Comparison of ENCODE assay signal across 12 cellular contexts in the genomic region with DNA sequence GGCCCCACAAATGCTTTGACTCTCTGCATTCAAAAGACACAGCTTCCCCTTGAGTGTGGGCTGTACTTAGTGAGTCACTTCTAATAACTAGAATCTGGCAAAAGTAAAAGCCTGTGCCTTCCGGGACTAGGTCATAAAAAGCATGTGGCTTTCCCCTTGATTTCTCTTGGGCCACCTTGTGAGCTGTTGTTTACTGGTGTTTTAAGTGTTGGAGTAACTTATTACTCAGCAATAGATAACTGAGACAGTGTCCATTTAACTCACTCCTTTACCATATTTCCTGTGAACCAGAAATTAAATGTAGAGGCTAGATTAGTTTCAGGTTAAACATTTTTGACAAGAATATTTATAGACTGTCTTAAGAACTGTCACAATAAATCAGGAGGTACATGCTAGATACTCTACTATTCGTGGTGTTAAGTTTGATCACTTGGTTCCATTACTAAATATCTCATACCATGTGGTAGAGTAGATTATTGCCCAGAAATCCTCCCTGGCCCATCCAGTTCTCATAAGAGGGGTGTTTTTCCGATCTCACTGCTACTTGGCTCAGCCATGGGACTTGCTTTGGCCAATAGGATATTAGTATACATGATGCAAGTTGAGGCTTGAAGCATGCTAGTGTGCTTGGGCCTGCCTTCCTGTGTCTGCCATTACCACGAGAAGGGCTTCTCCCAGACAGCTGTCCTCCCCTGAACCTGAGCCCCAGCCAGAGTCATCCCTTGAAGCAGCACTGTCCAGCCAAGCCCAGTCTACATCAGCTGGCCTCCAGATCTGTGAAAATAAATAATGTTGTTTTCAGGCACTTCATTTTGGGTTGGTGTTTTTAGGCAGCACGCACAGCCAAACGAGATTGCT. TPM values are rescaled to one million over a fixed set of nuclear protein-coding genes. Genes with fewer than 3 reads are reported as not detected.
DNase-seq lines count a peak whose midpoint lies in the region; ATAC-seq, FAIRE-seq and TF ChIP-seq lines count a peak whose summit lies in the region.
"Had no signal": no experiment of that assay in that cellular context is flagged by ENCODE, and none has a peak within 500 bp of the region (broad histone marks: within the 10 kb centered on the region; RNA-seq: fewer than 3 reads in every experiment).

No MANE protein-coding gene starts in this region.

- H4K20me1 ChIP-seq in HepG2 (ENCODE audit: insufficient read depth, low read length) = no peaks in the 10 kb centered on the region

- H3K9me3 ChIP-seq in HepG2 (ENCODE audit: low read length) = no peaks in the 10 kb centered on the region
- H3K9me3 ChIP-seq in right lobe of liver = no peaks in the 10 kb centered on the region
- peaks cover 12% of the 10 kb centered on the region for H3K9me3 ChIP-seq in MG63
- no peaks in the 10 kb centered on the region for H3K9me3 ChIP-seq in SJCRH30 (replicated peaks)
- H3K9me3 ChIP-seq: heart left ventricle, SJSA1 had no signal

- BruUV-seq in HepG2 (replicated peaks; lab: Mats Ljungman, UMichigan) = no TSS peak

- in situ Hi-C loops in HepG2 (cut with HindIII; ENCODE audit: extremely low pct_ligation_motif_present, low pct_unique_long_range_greater_than_20kb) = no loop called here

- H3K4me1 ChIP-seq in HepG2 (ENCODE audit: insufficient read depth, low read length) (no peaks in the 10 kb centered on the region), right lobe of liver (no peaks in the 10 kb centered on the region), SJCRH30 (no peaks in the 10 kb centered on the region)
- H3K4me1 ChIP-seq: heart left ventricle, neural progenitor cell, SJSA1 had no signal

- TF ChIP-seq POLR2A in HepG2 (IDR thresholded peaks at IDR 0.05; ENCODE audit: insufficient read depth in 1 of 2, low read depth in 2 of 2, low read length in 2 of 2) (no peak), right lobe of liver (IDR thresholded peaks at IDR 0.05) (no peak)

- no peaks in the 10 kb centered on the region for H3K79me2 ChIP-seq in HepG2 (ENCODE audit: insufficient read depth, low read length)

- ATAC-seq in HepG2 (no peak; the same call in 2 of the 3 replicates), right lobe of liver (no peak), HG03095 (IDR thresholded peaks at IDR 0.05; ENCODE audit: unreplicated experiment) (peak; percentile 82), HG02798 (IDR thresholded peaks at IDR 0.05; ENCODE audit: poor library complexity, unreplicated experiment) (no peak)
- ATAC-seq: heart left ventricle had no signal

- no peak for FAIRE-seq in HepG2 (lab: Jason Lieb, UNC)

- TF ChIP-seq RAD21 in HepG2 (CRISPR knock-in tag; IDR thresholded peaks at IDR 0.05) = no peak

- POLR2A ChIA-PET in HepG2 (lab: Yijun Ruan, JAX) = interaction anchor here (3.0 kb wide), 1 partner anchor 35 kb away, joined by 10 read pairs; the partner anchor contains the start of gene MARCHF6

- DNase-seq in HepG2 (ENCODE audit: low spot score) = no peak
- no peak for DNase-seq in right lobe of liver
- DNase-seq in SW480 (ENCODE audit: low spot score) = peak; percentile 24
- no peak for DNase-seq in MG63
- no peak for DNase-seq in SJCRH30
- no peak for DNase-seq in GM20000 (ENCODE audit: low spot score)
- DNase-seq: heart left ventricle, NCI-H146 had no signal

- H3K27ac ChIP-seq in HepG2 (ENCODE audit: extremely low read length, insufficient read depth, low read length) (no peak overlapping the region), right lobe of liver (no peak overlapping the region), SJCRH30 (no peak overlapping the region)
- H3K27ac ChIP-seq: heart left ventricle, neural progenitor cell, SJSA1 had no signal

- H3K4me3 ChIP-seq in HepG2 (replicated peaks in 1 of 3; ENCODE audit: insufficient read depth in 1 of 3, low read depth in 2 of 3, low read length in 3 of 3) = no peak overlapping the region
- H3K4me3 ChIP-seq in right lobe of liver = no peak overlapping the region
- no peak overlapping the region for H3K4me3 ChIP-seq in MG63
- H3K4me3 ChIP-seq in SJCRH30 = no peak overlapping the region
- H3K4me3 ChIP-seq: heart left ventricle, neural progenitor cell, SJSA1 had no signal

- no peak for TF ChIP-seq CTCF in HepG2 (CRISPR knock-in tag; IDR thresholded peaks at IDR 0.05)
- TF ChIP-seq CTCF in right lobe of liver (IDR thresholded peaks at IDR 0.05) = no peak
- TF ChIP-seq CTCF in GM20000 (IDR thresholded peaks at IDR 0.05; ENCODE audit: extremely low read depth, missing control alignments) = no peak

- 34% methylated on average over 6 of the region's 6 CpGs for WGBS in HepG2 (ENCODE audit: low lambda C conversion rate)
- 79% methylated on average over 2 of the region's 6 CpGs for WGBS in right lobe of liver (ENCODE audit: insufficient coverage, low coverage, low lambda C conversion rate, missing lambda C conversion rate)

- intact Hi-C loops in HepG2 (cut with micrococcal nuclease; ENCODE audit: unreplicated experiment) = no loop called here
- intact Hi-C loops in right lobe of liver (cut with DNase I) = no loop called here

- CTCF ChIA-PET in HepG2 (lab: Yijun Ruan, JAX; ENCODE audit: low intra/inter-chr PET ratio, low total read pairs) = no interaction called here

- H3K4me2 ChIP-seq in HepG2 (ENCODE audit: low read depth, low read length) = no peak overlapping the region
- H3K4me2 ChIP-seq: neural progenitor cell had no signal

- H2AFZ ChIP-seq in HepG2 (ENCODE audit: low read length) = no peak overlapping the region
- H2AFZ ChIP-seq: neural progenitor cell had no signal

- peaks cover 0 to 2% of the 10 kb centered on the region in 2 experiments; a peak in 1 of 5 replicates for H3K27me3 ChIP-seq in HepG2 (ENCODE audit: control insufficient read depth in 1 of 2, insufficient read depth in 2 of 2, low read length in 2 of 2)
- H3K27me3 ChIP-seq in right lobe of liver = no peaks in the 10 kb centered on the region
- H3K27me3 ChIP-seq in MG63 = no peaks in the 10 kb centered on the region
- no peaks in the 10 kb centered on the region for H3K27me3 ChIP-seq in SJCRH30
- H3K27me3 ChIP-seq: heart left ventricle, neural progenitor cell, SJSA1 had no signal

- H3K36me3 ChIP-seq in HepG2 (replicated peaks in 1 of 2; ENCODE audit: control insufficient read depth in 1 of 2, insufficient read depth in 2 of 2, low read length in 2 of 2) (no peaks in the 10 kb centered on the region), right lobe of liver (no peaks in the 10 kb centered on the region), MG63 (no peaks in the 10 kb centered on the region), SJCRH30 (no peaks in the 10 kb centered on the region)
- H3K36me3 ChIP-seq: heart left ventricle, neural progenitor cell, SJSA1 had no signal

- TF ChIP-seq EP300 in HepG2 (IDR thresholded peaks at IDR 0.05; ENCODE audit: low read depth in 2 of 2, low read length in 2 of 2) (no peak), HepG2 (CRISPR knock-in tag; IDR thresholded peaks at IDR 0.05; ENCODE audit: borderline replicate concordance) (no peak)

- no peak overlapping the region for H3K9ac ChIP-seq in HepG2 (ENCODE audit: insufficient read depth, low read depth, low read length)
- H3K9ac ChIP-seq: neural progenitor cell had no signal

RNA-seq across cellular contexts. Expression of gene CMBL, which starts 10.4 kb away (rescaled TPM):
- total RNA-seq in HepG2 (2016; rRNA removed; fragmentation: Illumina TruSeq; extraction: Trizol) (11.5 and 19.6 TPM in 2 replicates), right lobe of liver (100 to 1,000 TPM in 3 of 6 experiments, 10 to 100 TPM in 3; 29.4 to 206 (median 97.7) TPM)
- 5.2 TPM in 2 replicates for total RNA-seq in HepG2 (2016; cell fraction: cytosol; rRNA removed; fragmentation: Illumina TruSeq; extraction: Trizol; ENCODE audit: low read depth)
- 10.8 and 20.2 TPM in 2 replicates for total RNA-seq in HepG2 (2016; cell fraction: insoluble cytoplasmic fraction; rRNA removed; fragmentation: Illumina TruSeq; extraction: Trizol)
- total RNA-seq in HepG2 (2016; cell fraction: membrane; rRNA removed; fragmentation: Illumina TruSeq; extraction: Trizol) = 16.6 and 16.8 TPM in 2 replicates
- total RNA-seq in HepG2 (2016; cell fraction: nucleus; rRNA removed; fragmentation: Illumina TruSeq; extraction: Trizol) = 6.0 and 7.0 TPM in 2 replicates
- 12.7 and 17.0 TPM in 2 replicates for polyA plus RNA-seq in HepG2 (2011; rRNA removed)
- polyA plus RNA-seq in HepG2 (2011; cell fraction: cytosol; rRNA removed) = 17.0 and 27.6 TPM in 2 replicates
- 4.1 and 7.8 TPM in 2 replicates for polyA plus RNA-seq in HepG2 (2011; cell fraction: nucleus; rRNA removed)
- polyA plus RNA-seq in HepG2 (2012) = 16.9 and 18.5 TPM in 2 replicates
- polyA plus RNA-seq in HepG2 (2016; cell fraction: cytosol; fragmentation: Illumina TruSeq; extraction: Trizol; ENCODE audit: low read depth) = 9.6 and 10.7 TPM in 2 replicates
- 42.7 and 43.4 TPM in 2 replicates for polyA plus RNA-seq in HepG2 (2016; cell fraction: insoluble cytoplasmic fraction; fragmentation: Illumina TruSeq; extraction: Trizol; ENCODE audit: low read depth)
- polyA plus RNA-seq in HepG2 (2016; cell fraction: membrane; fragmentation: Illumina TruSeq; extraction: Trizol; ENCODE audit: low read depth) = 22.0 and 22.7 TPM in 2 replicates
- 16.1 and 16.6 TPM in 2 replicates for polyA plus RNA-seq in HepG2 (2016; cell fraction: nucleus; fragmentation: Illumina TruSeq; extraction: Trizol; ENCODE audit: insufficient read depth, low read depth)
- polyA minus RNA-seq in HepG2 (2011; rRNA and poly(A)+ RNA removed; ENCODE audit: low replicate concordance) = 30.1 and 125 TPM in 2 replicates
- polyA minus RNA-seq in HepG2 (2011; cell fraction: cytosol; rRNA and poly(A)+ RNA removed) = 17.9 and 19.5 TPM in 2 replicates
- 4.9 and 8.1 TPM in 2 replicates for polyA minus RNA-seq in HepG2 (2011; cell fraction: nucleus; rRNA and poly(A)+ RNA removed)
- total RNA-seq in MG63 (2014; rRNA removed; shearing (Covaris generic); ENCODE audit: low replicate concordance) = 23.3 and 29.1 TPM in 2 replicates
- not detected in 2 replicates for total RNA-seq in SJCRH30 (2014; rRNA removed; shearing (Covaris generic))

RNA-seq across cellular contexts. Expression of gene MARCHF6, which starts 35.4 kb away (rescaled TPM):
- total RNA-seq in HepG2 (2016; rRNA removed; fragmentation: Illumina TruSeq; extraction: Trizol) (39.5 and 48.6 TPM in 2 replicates), right lobe of liver (100 to 1,000 TPM in 1 of 6 experiments, 10 to 100 TPM in 5; 44.9 to 106 (median 68.6) TPM)
- total RNA-seq in HepG2 (2016; cell fraction: cytosol; rRNA removed; fragmentation: Illumina TruSeq; extraction: Trizol; ENCODE audit: low read depth) = 21.2 and 25.8 TPM in 2 replicates
- total RNA-seq in HepG2 (2016; cell fraction: insoluble cytoplasmic fraction; rRNA removed; fragmentation: Illumina TruSeq; extraction: Trizol) = 34.4 and 49.1 TPM in 2 replicates
- 11.9 and 12.7 TPM in 2 replicates for total RNA-seq in HepG2 (2016; cell fraction: membrane; rRNA removed; fragmentation: Illumina TruSeq; extraction: Trizol)
- total RNA-seq in HepG2 (2016; cell fraction: nucleus; rRNA removed; fragmentation: Illumina TruSeq; extraction: Trizol) = 71.7 and 86.1 TPM in 2 replicates
- 107 and 115 TPM in 2 replicates for polyA plus RNA-seq in HepG2 (2011; rRNA removed)
- polyA plus RNA-seq in HepG2 (2011; cell fraction: cytosol; rRNA removed) = 45.5 and 75.4 TPM in 2 replicates
- polyA plus RNA-seq in HepG2 (2011; cell fraction: nucleus; rRNA removed) = 244 and 247 TPM in 2 replicates
- 67.4 and 121 TPM in 2 replicates for polyA plus RNA-seq in HepG2 (2012)
- 1.8 and 2.0 TPM in 2 replicates for polyA plus RNA-seq in HepG2 (2016; cell fraction: cytosol; fragmentation: Illumina TruSeq; extraction: Trizol; ENCODE audit: low read depth)
- polyA plus RNA-seq in HepG2 (2016; cell fraction: insoluble cytoplasmic fraction; fragmentation: Illumina TruSeq; extraction: Trizol; ENCODE audit: low read depth) = 21.2 and 23.1 TPM in 2 replicates
- polyA plus RNA-seq in HepG2 (2016; cell fraction: membrane; fragmentation: Illumina TruSeq; extraction: Trizol; ENCODE audit: low read depth) = 3.2 and 3.8 TPM in 2 replicates
- polyA plus RNA-seq in HepG2 (2016; cell fraction: nucleus; fragmentation: Illumina TruSeq; extraction: Trizol; ENCODE audit: insufficient read depth, low read depth) = 120 and 121 TPM in 2 replicates
- 309 and 698 TPM in 2 replicates for polyA minus RNA-seq in HepG2 (2011; rRNA and poly(A)+ RNA removed; ENCODE audit: low replicate concordance)
- polyA minus RNA-seq in HepG2 (2011; cell fraction: cytosol; rRNA and poly(A)+ RNA removed) = 78.7 and 104 TPM in 2 replicates
- polyA minus RNA-seq in HepG2 (2011; cell fraction: nucleus; rRNA and poly(A)+ RNA removed) = 179 and 204 TPM in 2 replicates
- 67.5 and 72.8 TPM in 2 replicates for total RNA-seq in MG63 (2014; rRNA removed; shearing (Covaris generic); ENCODE audit: low replicate concordance)
- 24.5 and 31.9 TPM in 2 replicates for total RNA-seq in SJCRH30 (2014; rRNA removed; shearing (Covaris generic))
